Comparison of ENCODE assay signal across 1 cellular context in genomic region chr3:184405075-184406060, GRCh38.
TF ChIP-seq lines count a peak whose summit lies in the region.

No MANE protein-coding gene starts in this region.

TF ChIP-seq in H1, 55 proteins besides CTCF, POLR2A, EP300 and RAD21:
- TF ChIP-seq FOSL1 (IDR thresholded peaks at IDR 0.05; ENCODE audit: insufficient read depth, low read depth, low read length) = no peak
- no peak for TF ChIP-seq SAP30 (IDR thresholded peaks at IDR 0.05; ENCODE audit: insufficient read depth, insufficient replicate concordance, low read length)
- no peak for TF ChIP-seq ZNF274 (IDR thresholded peaks at IDR 0.05; ENCODE audit: borderline replicate concordance, extremely low read depth, low read length)
- no peak for TF ChIP-seq TCF12 (IDR thresholded peaks at IDR 0.05; ENCODE audit: low read depth, low read length)
- TF ChIP-seq TBP (IDR thresholded peaks at IDR 0.05; ENCODE audit: low read depth, low read length) = no peak
- no peak for TF ChIP-seq CEBPB (IDR thresholded peaks at IDR 0.05; ENCODE audit: low read depth, low read length)
- no peak for TF ChIP-seq E2F6 (IDR thresholded peaks at IDR 0.05)
- TF ChIP-seq EZH2 (IDR thresholded peaks at IDR 0.05; ENCODE audit: low read depth, low read length, severe bottlenecking) = no peak
- TF ChIP-seq NRF1 (IDR thresholded peaks at IDR 0.05; ENCODE audit: low read depth, low read length) = no peak
- TF ChIP-seq EGR1 (IDR thresholded peaks at IDR 0.05; ENCODE audit: borderline replicate concordance, low read depth, low read length) = no peak
- no peak for TF ChIP-seq KDM4A (IDR thresholded peaks at IDR 0.05; ENCODE audit: low read depth, low read length, severe bottlenecking)
- no peak for TF ChIP-seq SUZ12 (IDR thresholded peaks at IDR 0.05; ENCODE audit: low read length)
